2 cellular contexts compared by ENCODE assay signal in genomic region chr20:49318091-49318429, GRCh38.
TF ChIP-seq lines count a peak whose summit lies in the region.

No MANE protein-coding gene starts in this region.

TF ChIP-seq in A549, 52 proteins besides CTCF, POLR2A, EP300 and RAD21:
- no peak for TF ChIP-seq ZC3H11A (IDR thresholded peaks at IDR 0.05)
- TF ChIP-seq, protein P1, sequence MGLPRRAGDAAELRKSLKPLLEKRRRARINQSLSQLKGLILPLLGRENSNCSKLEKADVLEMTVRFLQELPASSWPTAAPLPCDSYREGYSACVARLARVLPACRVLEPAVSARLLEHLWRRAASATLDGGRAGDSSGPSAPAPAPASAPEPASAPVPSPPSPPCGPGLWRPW (IDR thresholded peaks at IDR 0.05): no peak
- TF ChIP-seq EHF (CRISPR knock-in tag; IDR thresholded peaks at IDR 0.05): no peak
- no peak for TF ChIP-seq HOXB5 (CRISPR knock-in tag; IDR thresholded peaks at IDR 0.05)
- no peak for TF ChIP-seq CHD4 (IDR thresholded peaks at IDR 0.05; ENCODE audit: borderline replicate concordance)
- TF ChIP-seq EHMT2 (IDR thresholded peaks at IDR 0.05; ENCODE audit: low read depth): no peak
- TF ChIP-seq POLR2AphosphoS2 (conservative IDR thresholded peaks at IDR 0.05; ENCODE audit: low read length): no peak
- no peak for TF ChIP-seq JUNB (IDR thresholded peaks at IDR 0.05)
- TF ChIP-seq TP53 (CRISPR knock-in tag; IDR thresholded peaks at IDR 0.05): no peak
- TF ChIP-seq HEYL (CRISPR knock-in tag; IDR thresholded peaks at IDR 0.05): no peak
- TF ChIP-seq BHLHE40 (IDR thresholded peaks at IDR 0.05; ENCODE audit: low read depth, low read length): no peak
- no peak for TF ChIP-seq CEBPB (IDR thresholded peaks at IDR 0.05)
- no peak for TF ChIP-seq CBX8 (IDR thresholded peaks at IDR 0.05)
- no peak for TF ChIP-seq FOSB (CRISPR knock-in tag; IDR thresholded peaks at IDR 0.05)
- TF ChIP-seq CHD2 (IDR thresholded peaks at IDR 0.05; ENCODE audit: low read length, partially characterized antibody): no peak
- TF ChIP-seq FOSL2 (IDR thresholded peaks at IDR 0.05): no peak
- TF ChIP-seq FOSL2 (CRISPR knock-in tag; IDR thresholded peaks at IDR 0.05): no peak
- TF ChIP-seq TFCP2L1 (CRISPR knock-in tag; IDR thresholded peaks at IDR 0.05): no peak
- TF ChIP-seq HDAC2 (IDR thresholded peaks at IDR 0.05): no peak
- no peak for TF ChIP-seq HOXA7 (CRISPR knock-in tag; IDR thresholded peaks at IDR 0.05)

TF ChIP-seq in H1, 55 proteins besides CTCF, POLR2A, EP300 and RAD21:
- TF ChIP-seq SIRT6 (IDR thresholded peaks at IDR 0.05; ENCODE audit: low read length) (no peak), MAFK (IDR thresholded peaks at IDR 0.05; ENCODE audit: low read depth, low read length) (no peak), EZH2 (IDR thresholded peaks at IDR 0.05; ENCODE audit: low read depth, low read length, severe bottlenecking) (no peak), ATF2 (IDR thresholded peaks at IDR 0.05; ENCODE audit: low read length) (no peak), RFX5 (IDR thresholded peaks at IDR 0.05; ENCODE audit: borderline replicate concordance, low read depth, low read length) (no peak), CHD2 (IDR thresholded peaks at IDR 0.05; ENCODE audit: low read length) (no peak), FOSL1 (IDR thresholded peaks at IDR 0.05; ENCODE audit: insufficient read depth, low read depth, low read length) (no peak), JUN (IDR thresholded peaks at IDR 0.05; ENCODE audit: low read depth, low read length) (no peak), POLR2AphosphoS5 (IDR thresholded peaks at IDR 0.05; ENCODE audit: low read depth, low read length) (no peak), TAF1 (IDR thresholded peaks at IDR 0.05; ENCODE audit: low read depth, low read length) (no peak), TCF12 (IDR thresholded peaks at IDR 0.05; ENCODE audit: low read depth, low read length) (no peak), TEAD4 (IDR thresholded peaks at IDR 0.05; ENCODE audit: low read depth, low read length) (no peak), HDAC6 (IDR thresholded peaks at IDR 0.05; ENCODE audit: low read depth, low read length) (no peak), GTF2F1 (IDR thresholded peaks at IDR 0.05; ENCODE audit: borderline replicate concordance, low read depth, low read length) (no peak), PHF8 (conservative IDR thresholded peaks at IDR 0.05; ENCODE audit: low read depth, low read length) (no peak)
- TF ChIP-seq, protein P2, sequence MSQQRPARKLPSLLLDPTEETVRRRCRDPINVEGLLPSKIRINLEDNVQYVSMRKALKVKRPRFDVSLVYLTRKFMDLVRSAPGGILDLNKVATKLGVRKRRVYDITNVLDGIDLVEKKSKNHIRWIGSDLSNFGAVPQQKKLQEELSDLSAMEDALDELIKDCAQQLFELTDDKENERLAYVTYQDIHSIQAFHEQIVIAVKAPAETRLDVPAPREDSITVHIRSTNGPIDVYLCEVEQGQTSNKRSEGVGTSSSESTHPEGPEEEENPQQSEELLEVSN (IDR thresholded peaks at IDR 0.05): no peak
